ENCODE assay signal across 24 cellular contexts in genomic region chr10:93899109-93899508, GRCh38.
"Had no signal": no experiment of that assay in that cellular context is flagged by ENCODE, and none has a peak within 500 bp of the region (broad histone marks: within the 10 kb centered on the region; RNA-seq: fewer than 3 reads in every experiment).

No MANE protein-coding gene starts in this region.

- H3K4me3 ChIP-seq: heart left ventricle, left ventricle myocardium inferior, lung, ovary, right atrium auricular region, right lobe of liver, stomach, testis, thyroid gland, upper lobe of right lung had no signal

- ATAC-seq: heart left ventricle; naive thymus-derived CD8-positive, alpha-beta T cell; right lobe of liver; stimulated activated naive B cell treated with anti-CD40 and anti-IgM and Interleukin-4, amounts not matched to agents 10 μg/mL and 1 μg/mL and 100 μg/mL, for 72 hours; stimulated activated naive CD8-positive, alpha-beta T cell treated with anti-CD3 and anti-CD28 coated beads, Interleukin-15, Interleukin-2, amounts not matched to agents 100 U/mL and 50 U/mL, for 24 hours; upper lobe of right lung had no signal

- H3K27me3 ChIP-seq: heart left ventricle, ovary, right atrium auricular region, right lobe of liver, stomach, testis, thyroid gland, upper lobe of right lung had no signal

- H3K36me3 ChIP-seq: heart left ventricle, left ventricle myocardium inferior, ovary, right atrium auricular region, right lobe of liver, thyroid gland, upper lobe of right lung had no signal

- DNase-seq: heart left ventricle; hypothalamus; immature natural killer cell; kidney; left ventricle myocardium inferior; mesendoderm; naive thymus-derived CD8-positive, alpha-beta T cell; ovary; right lobe of liver; stimulated activated CD4-positive, alpha-beta T cell treated with anti-CD3 and anti-CD28 coated beads, Interleukin-12 subunit alpha, Interleukin-12 subunit beta, amount 100 ng/mL, for 4 hours; stimulated activated CD4-positive, alpha-beta T cell treated with anti-CD3 and anti-CD28 coated beads, Interleukin-15, amount 100 ng/mL, for 24 hours; stimulated activated CD4-positive, alpha-beta T cell treated with anti-CD3 and anti-CD28 coated beads, Interleukin-2, amount 100 ng/mL, for 24 hours; stimulated activated CD4-positive, alpha-beta T cell treated with anti-CD3 and anti-CD28 coated beads, Interleukin-4, amount 100 ng/mL, for 1 hour; stimulated activated naive B cell treated with anti-CD40 and anti-IgM and Interleukin-4, amounts not matched to agents 10 μg/mL and 1 μg/mL and 100 μg/mL, for 72 hours; stimulated activated naive CD8-positive, alpha-beta T cell treated with anti-CD3 and anti-CD28 coated beads, Interleukin-15, Interleukin-2, amounts not matched to agents 100 U/mL and 50 U/mL, for 24 hours; stomach; testis; thyroid gland; trophoblast cell; upper lobe of right lung had no signal

- FAIRE-seq: islet of Langerhans, kidney, urothelium cell line had no signal

- H3K9me3 ChIP-seq: heart left ventricle, left ventricle myocardium inferior, ovary, right atrium auricular region, right lobe of liver, stomach, testis, thyroid gland, upper lobe of right lung had no signal

- H3K27ac ChIP-seq: heart left ventricle, left ventricle myocardium inferior, ovary, right atrium auricular region, right lobe of liver, stomach, testis, thyroid gland, upper lobe of right lung had no signal
